20 cellular contexts compared by ENCODE assay signal in the genomic region with DNA sequence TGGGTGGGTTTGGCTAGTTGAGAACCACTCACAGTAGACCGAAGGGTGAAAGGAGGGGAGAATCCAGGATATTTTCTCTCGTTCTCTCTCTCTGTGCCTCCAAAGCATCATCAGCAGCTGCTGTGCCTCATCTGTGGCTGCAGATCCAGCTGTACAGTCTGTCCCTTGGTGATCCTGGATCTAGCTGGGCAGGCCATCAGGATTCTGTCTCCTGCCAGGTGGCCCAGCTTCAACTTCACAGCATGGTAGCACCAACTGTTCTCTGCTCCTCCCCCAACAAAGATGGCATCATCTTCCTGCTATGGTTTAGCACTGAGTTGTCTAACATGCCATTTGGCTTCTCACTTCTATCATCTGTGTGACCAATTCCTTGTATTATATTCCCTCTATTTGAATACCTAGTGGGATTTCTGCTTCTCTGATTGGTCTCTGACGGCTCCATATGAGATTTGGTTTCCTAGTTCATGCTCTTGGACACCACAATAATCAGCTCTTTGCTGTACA.
"Had no signal": no experiment of that assay in that cellular context is flagged by ENCODE, and none has a peak within 500 bp of the region (broad histone marks: within the 10 kb centered on the region; RNA-seq: fewer than 3 reads in every experiment).

No MANE protein-coding gene starts in this region.

- H3K9me3 Mint-ChIP-seq: activated T-helper 17 cell treated with anti-CD3 and anti-CD28 coated beads, Interleukin-2, amount 50 U/mL, for 72 hours had no signal

- H3K27ac ChIP-seq: body of pancreas, dorsolateral prefrontal cortex, heart left ventricle, pancreas, tibial artery had no signal

- H3K4me1 ChIP-seq: body of pancreas, pancreas had no signal

- H3K27ac Mint-ChIP-seq: activated CD8-positive, alpha-beta T cell treated with anti-CD3 and anti-CD28 coated beads for 36 hours; activated T-helper 17 cell treated with anti-CD3 and anti-CD28 coated beads, Interleukin-2, amount 50 U/mL, for 72 hours had no signal

- H3K4me3 Mint-ChIP-seq: activated CD8-positive, alpha-beta T cell treated with anti-CD3 and anti-CD28 coated beads for 36 hours; activated T-helper 17 cell treated with anti-CD3 and anti-CD28 coated beads, Interleukin-2, amount 50 U/mL, for 72 hours had no signal

- H3K4me3 ChIP-seq: body of pancreas, dorsolateral prefrontal cortex, heart left ventricle, pancreas, spleen, tibial artery had no signal

- ATAC-seq: activated CD8-positive, alpha-beta T cell treated with anti-CD3 and anti-CD28 coated beads for 36 hours; activated T-helper 17 cell treated with anti-CD3 and anti-CD28 coated beads, Interleukin-2, amount 50 U/mL, for 72 hours; body of pancreas; heart left ventricle; left ventricle myocardium superior; pancreas; sciatic nerve had no signal

- H3K9me3 ChIP-seq: body of pancreas, pancreas had no signal

- H3K27me3 Mint-ChIP-seq: activated CD8-positive, alpha-beta T cell treated with anti-CD3 and anti-CD28 coated beads for 36 hours; activated T-helper 17 cell treated with anti-CD3 and anti-CD28 coated beads, Interleukin-2, amount 50 U/mL, for 72 hours had no signal

- H3K4me1 Mint-ChIP-seq: activated T-helper 17 cell treated with anti-CD3 and anti-CD28 coated beads, Interleukin-2, amount 50 U/mL, for 72 hours had no signal

- H3K36me3 ChIP-seq: heart left ventricle, pancreas, spleen, tibial artery had no signal

- DNase-seq: activated CD4-positive, alpha-beta T cell treated with anti-CD3 and anti-CD28 coated beads for 48 hours; activated CD4-positive, CD25-positive, alpha-beta regulatory T cell; activated CD8-positive, alpha-beta T cell treated with anti-CD3 and anti-CD28 coated beads for 36 hours; activated naive CD4-positive, alpha-beta T cell; activated T-cell treated with anti-CD3 and anti-CD28 coated beads, Interleukin-2, amount 50 U/mL, for 1 hour; body of pancreas; caudate nucleus; foreskin melanocyte; heart left ventricle; kidney glomerular epithelial cell; left ventricle myocardium superior; pancreas; spleen; stimulated activated CD4-positive, alpha-beta T cell treated with anti-CD3 and anti-CD28 coated beads, Interleukin-4, amount 100 ng/mL, for 4 hours; stimulated activated naive CD4-positive, alpha-beta T cell; T1000 had no signal

- H3K27me3 ChIP-seq: body of pancreas, dorsolateral prefrontal cortex, heart left ventricle, pancreas, spleen, tibial artery had no signal
